Comparison of ENCODE assay signal across 8 cellular contexts in genomic region chr11:70467196-70468085, GRCh38.
DNase-seq lines count a peak whose midpoint lies in the region; ATAC-seq and TF ChIP-seq lines count a peak whose summit lies in the region.

No MANE protein-coding gene starts in this region.

- peak; percentile 40 to 51 for ATAC-seq in left cardiac atrium
- peak; percentile 57 for ATAC-seq in sciatic nerve
- no peak for ATAC-seq in GM21825 (IDR thresholded peaks at IDR 0.05; ENCODE audit: unreplicated experiment)

- intact Hi-C loops in left cardiac atrium (cut with DNase I): loop anchor here (1.0 to 2.0 kb wide), 3 partner anchors 15 to 289 kb away; no protein-coding TSS in a partner anchor
- intact Hi-C loops in sciatic nerve (cut with DNase I): loop anchor here (2.0 kb wide), 1 partner anchor 287 kb away; no protein-coding TSS in a partner anchor

- peak; percentile 96 for TF ChIP-seq CTCF in BE2C (IDR thresholded peaks at IDR 0.05; ENCODE audit: low read depth, low read length)
- peak; percentile 73 for TF ChIP-seq CTCF in GM20000 (IDR thresholded peaks at IDR 0.05; ENCODE audit: extremely low read depth, missing control alignments)

- H3K36me3 ChIP-seq in BE2C (no peaks in the 10 kb centered on the region), adipocyte (ENCODE audit: control insufficient read depth, insufficient read depth, low read length, severe bottlenecking) (no peaks in the 10 kb centered on the region)

- no peaks in the 10 kb centered on the region for H3K4me1 ChIP-seq in BE2C
- H3K4me1 ChIP-seq in adipocyte (ENCODE audit: control insufficient read depth, insufficient read depth, low read length): no peaks in the 10 kb centered on the region

- no peak overlapping the region for H3K9ac ChIP-seq in adipocyte (ENCODE audit: low read length)

- H3K4me3 ChIP-seq in BE2C (ENCODE audit: low read depth, low read length) (no peak overlapping the region), adipocyte (ENCODE audit: low read length) (no peak overlapping the region)

- no peaks in the 10 kb centered on the region for H3K27me3 ChIP-seq in BE2C
- H3K27me3 ChIP-seq in adipocyte (replicated peaks; ENCODE audit: control insufficient read depth, insufficient read depth, low read length): peaks cover 22% of the 10 kb centered on the region

- DNase-seq in BE2C (peak; percentile 76), GM20000 (ENCODE audit: low spot score) (peak; percentile 74), NCI-H510A (lab: John Stamatoyannopoulos, UW) (peak; percentile 58), adipocyte (ENCODE audit: low read depth) (peak; percentile 81), left cardiac atrium (peak; percentile 63), sciatic nerve (ENCODE audit: low spot score) (peak; percentile 86)
- DNase-seq in effector CD4-positive, alpha-beta T cell: no peak

- no peaks in the 10 kb centered on the region for H3K9me3 ChIP-seq in BE2C
- no peaks in the 10 kb centered on the region for H3K9me3 ChIP-seq in adipocyte (ENCODE audit: control insufficient read depth, low read length)
